Comparison of ENCODE assay signal across 1 cellular context in genomic region chr11:64260147-64260708, GRCh38.
A peak's percentile ranks its signal among the peaks of the same experiment; 100 is the strongest.
TF ChIP-seq lines count a peak whose summit lies in the region.

No MANE protein-coding gene starts in this region.

TF ChIP-seq in K562, 482 proteins besides CTCF, POLR2A, EP300 and RAD21:
- TF ChIP-seq NCOA2 (IDR thresholded peaks at IDR 0.05; ENCODE audit: partially characterized antibody in 2 of 2) (no peak), STAG1 (CRISPR knock-in tag; IDR thresholded peaks at IDR 0.05; ENCODE audit: borderline replicate concordance) (peak; percentile 13; the same call in 1 of the 2 replicates)
TF ChIP-seq in K562: peak in this region for 1.
